In genomic region chr2:203453858-203454451, GRCh38 we compare ENCODE assay signal across 8 cellular contexts.
DNase-seq lines count a peak whose midpoint lies in the region; ATAC-seq and TF ChIP-seq lines count a peak whose summit lies in the region.

No MANE protein-coding gene starts in this region.

- 30% methylated on average over 1 of the region's 1 CpG for WGBS in mammary epithelial cell (ENCODE audit: low coverage, missing lambda C conversion rate)
- 16 to 18% methylated on average over 1 of the region's 1 CpG for WGBS in thyroid gland, 2 donors

- no peaks in the 10 kb centered on the region for H3K79me2 ChIP-seq in PC-3 (ENCODE audit: low read length)
- H3K79me2 ChIP-seq in mammary epithelial cell (ENCODE audit: insufficient read depth, low read length) = no peaks in the 10 kb centered on the region

- POLR2A ChIA-PET in PC-3 (lab: Charles Lee; ENCODE audit: unreplicated experiment) = no interaction called here

- ATAC-seq in PC-3 = peak; percentile 76
- no peak for ATAC-seq in HG03342 (IDR thresholded peaks at IDR 0.05; ENCODE audit: unreplicated experiment)

- H3K36me3 ChIP-seq in PC-3 (ENCODE audit: low read depth, low read length) (peaks cover 3% of the 10 kb centered on the region), mammary epithelial cell (ENCODE audit: insufficient read depth, low read length) (peaks cover 21% of the 10 kb centered on the region), thyroid gland (peaks cover 23 to 48% of the 10 kb centered on the region in 2 donors)

- H3K9me3 ChIP-seq in PC-3 (ENCODE audit: low read length) (no peaks in the 10 kb centered on the region), mammary epithelial cell (replicated peaks; ENCODE audit: insufficient read depth, low read length) (no peaks in the 10 kb centered on the region), thyroid gland (no peaks in the 10 kb centered on the region)

- in situ Hi-C loops in mammary epithelial cell (cut with MboI; ENCODE audit: low sequenced_read_pairs in 2 of 2) = no loop called here

- H3K27me3 ChIP-seq in PC-3 (ENCODE audit: low read length) (no peaks in the 10 kb centered on the region), mammary epithelial cell (ENCODE audit: insufficient read depth, low read length) (no peaks in the 10 kb centered on the region), thyroid gland (no peaks in the 10 kb centered on the region)

- no peak for TF ChIP-seq POLR2A in thyroid gland (IDR thresholded peaks at IDR 0.05)

- H3K4me3 ChIP-seq in PC-3 (ENCODE audit: low read length) (no peak overlapping the region), mammary epithelial cell (replicated peaks in 1 of 3; ENCODE audit: insufficient read depth in 1 of 3, low read depth in 2 of 3, low read length in 3 of 3) (no peak overlapping the region), thyroid gland (replicated peaks in 1 of 3) (no peak overlapping the region)

- intact Hi-C loops in PC-3 (cut with micrococcal nuclease) (loop anchor here (1.0 to 5.0 kb wide), 4 partner anchors 122 to 882 kb away; no protein-coding TSS in a partner anchor), mammary epithelial cell (cut with micrococcal nuclease) (loop anchor here (1.0 to 10.0 kb wide), 6 partner anchors 177 to 880 kb away; no protein-coding TSS in a partner anchor), thyroid gland (cut with DNase I) (no loop called here)

- H3K4me1 ChIP-seq in PC-3 (ENCODE audit: insufficient read depth, low read length) (peaks cover 20% of the 10 kb centered on the region), mammary epithelial cell (ENCODE audit: insufficient read depth, low read length) (peaks cover 5% of the 10 kb centered on the region), thyroid gland (peaks cover 0 to 32% of the 10 kb centered on the region in 2 donors)

- no peak overlapping the region for H3K27ac ChIP-seq in PC-3 (ENCODE audit: low read length)
- no peak overlapping the region for H3K27ac ChIP-seq in mammary epithelial cell (ENCODE audit: insufficient read depth, low read depth, low read length)
- no peak overlapping the region for H3K27ac ChIP-seq in thyroid gland

- CTCF ChIA-PET in PC-3 (lab: Charles Lee) = interaction anchor here (0.5 kb wide), 2 partner anchors 68 to 244 kb away, joined by 3 to 12 read pairs; no protein-coding TSS in a partner anchor
- CTCF ChIA-PET in mammary epithelial cell (lab: Charles Lee; ENCODE audit: low non-redundant PET) = no interaction called here

- dilution Hi-C loops in mammary epithelial cell (cut with HindIII; ENCODE audit: low sequenced_read_pairs) = no loop called here

- H4K20me1 ChIP-seq in PC-3 (ENCODE audit: low read length) (no peaks in the 10 kb centered on the region), mammary epithelial cell (ENCODE audit: insufficient read depth, low read length) (no peaks in the 10 kb centered on the region)

- H2AFZ ChIP-seq in PC-3 (ENCODE audit: low read length) (no peak overlapping the region), mammary epithelial cell (ENCODE audit: low read depth, low read length) (no peak overlapping the region)

- H3K9me2 ChIP-seq in PC-3 (replicated peaks; ENCODE audit: low read length) = no peaks in the 10 kb centered on the region

- H3K9ac ChIP-seq in PC-3 (ENCODE audit: low read length) (no peak overlapping the region), mammary epithelial cell (ENCODE audit: insufficient read depth, low read length) (no peak overlapping the region)

- DNase-seq in stimulated activated CD4-positive, alpha-beta T cell treated with anti-CD3 and anti-CD28 coated beads, Interleukin-2, amount 100 ng/mL, for 48 hours = peak; percentile 8 to 21
- no peak for DNase-seq in stimulated activated CD4-positive, alpha-beta T cell treated with anti-CD3 and anti-CD28 coated beads, Interleukin-2, amount 100 ng/mL, for 24 hours
- DNase-seq in HS-27A (ENCODE audit: low read depth) (peak; percentile 4), PC-3 (peak; percentile 67), mammary epithelial cell (peak; percentile 21), kidney glomerular epithelial cell (lab: John Stamatoyannopoulos, UW) (peak; percentile 83), thyroid gland (no peak)

- no peaks in the 10 kb centered on the region for H3F3A ChIP-seq in PC-3 (ENCODE audit: low read length, unreplicated experiment)

- H3K4me2 ChIP-seq in PC-3 (ENCODE audit: low read length) = no peak overlapping the region
- no peak overlapping the region for H3K4me2 ChIP-seq in mammary epithelial cell (ENCODE audit: insufficient read depth, low read depth, low read length)

- TF ChIP-seq CTCF in PC-3 (conservative IDR thresholded peaks at IDR 0.05; ENCODE audit: low read depth, low read length) (peak; percentile 89), mammary epithelial cell (conservative IDR thresholded peaks at IDR 0.05 in 1 of 2, IDR thresholded peaks at IDR 0.05 in 1 of 2; ENCODE audit: extremely low read depth in 1 of 2, insufficient read depth in 1 of 2, low read depth in 1 of 2, low read length in 2 of 2) (peak; percentile 72 to 76), thyroid gland (IDR thresholded peaks at IDR 0.05) (peak in 5 of 6 experiments; percentile 45 to 74 (median 67))

- BruUV-seq in PC-3 (replicated peaks; lab: Mats Ljungman, UMichigan) = no TSS peak
- BruUV-seq in mammary epithelial cell (replicated peaks; lab: Mats Ljungman, UMichigan) = no TSS peak

Comparison
In these comparisons a context has a peak if more than half of its experiments do, and no peak if none do; other contexts are left out.
1. DNase-seq: peak in stimulated activated CD4-positive, alpha-beta T cell treated with anti-CD3 and anti-CD28 coated beads, Interleukin-2, amount 100 ng/mL, for 48 hours (2 of 2), HS-27A (single experiment), PC-3 (single experiment), mammary epithelial cell (single experiment) and kidney glomerular epithelial cell (single experiment); none in stimulated activated CD4-positive, alpha-beta T cell treated with anti-CD3 and anti-CD28 coated beads, Interleukin-2, amount 100 ng/mL, for 24 hours (0 of 2) and thyroid gland (0 of 2).
2. Peak in every context shown above with its lines, with median percentiles within 50 percentile points of each other: CTCF ChIP-seq.